18 cellular contexts compared by ENCODE assay signal in genomic region chr10:129908406-129908805, GRCh38. TPM values are rescaled to one million over a fixed set of nuclear protein-coding genes. Genes with fewer than 3 reads are reported as not detected.
DNase-seq lines count a peak whose midpoint lies in the region; ATAC-seq and TF ChIP-seq lines count a peak whose summit lies in the region.
"Had no signal": no experiment of that assay in that cellular context is flagged by ENCODE, and none has a peak within 500 bp of the region (broad histone marks: within the 10 kb centered on the region; RNA-seq: fewer than 3 reads in every experiment).

No MANE protein-coding gene starts in this region.

- no peaks in the 10 kb centered on the region for H3K9me3 ChIP-seq in neuronal stem cell (replicated peaks in 1 of 2; ENCODE audit: control insufficient read depth in 2 of 2, insufficient read depth in 1 of 2, low read depth in 1 of 2, low read length in 2 of 2)
- H3K9me3 ChIP-seq: A549, Caco-2, HAP-1 had no signal

- no peak overlapping the region for H2AFZ ChIP-seq in neuronal stem cell (ENCODE audit: low read length)

- DNase-seq in NCI-H82 (lab: John Stamatoyannopoulos, UW) (peak; percentile 56), NCI-H82 treated with DMSO at 0.1 percent for 48 hours (lab: John Stamatoyannopoulos, UW; ENCODE audit: unreplicated experiment) (no peak), glutamatergic neuron (peak; percentile 20), neuronal stem cell (ENCODE audit: low spot score) (no peak), Calu3 (no peak), NCI-H748 treated with DMSO at 0.1 percent for 48 hours (lab: John Stamatoyannopoulos, UW) (no peak)
- DNase-seq: AML-193; Caco-2; CD4-positive, alpha-beta T cell; DMS153; DMS79; GDM1 had no signal

- ATAC-seq in esophagus mucosa: no peak
- ATAC-seq: A549 had no signal

- H3K4ac ChIP-seq in neuronal stem cell (ENCODE audit: low read length): no peak overlapping the region

- no peak overlapping the region for H3K14ac ChIP-seq in neuronal stem cell (ENCODE audit: low read length)

- H3K4me3 Mint-ChIP-seq in glutamatergic neuron (ENCODE audit: unreplicated experiment): peak overlapping the region; percentile 57
- no peak overlapping the region for H3K4me3 Mint-ChIP-seq in Calu3 (ENCODE audit: low read depth, unreplicated experiment)
- H3K4me3 Mint-ChIP-seq: CD4-positive, alpha-beta T cell had no signal

- no peak overlapping the region for H3K27ac ChIP-seq in neuronal stem cell (replicated peaks; ENCODE audit: low read length)
- H3K27ac ChIP-seq: 22Rv1, A549, C4-2B had no signal

- peaks cover 2% of the 10 kb centered on the region for H3K79me1 ChIP-seq in neuronal stem cell (ENCODE audit: low read depth, low read length)

- CTCF ChIA-PET in Calu3 (lab: Charles Lee): no interaction called here

- H3K27ac Mint-ChIP-seq in glutamatergic neuron (ENCODE audit: unreplicated experiment): peak overlapping the region; percentile 38
- H3K27ac Mint-ChIP-seq in Calu3 (ENCODE audit: unreplicated experiment): no peak overlapping the region
- H3K27ac Mint-ChIP-seq: CD4-positive, alpha-beta T cell had no signal

- H3K36me3 Mint-ChIP-seq in glutamatergic neuron (ENCODE audit: unreplicated experiment) (peaks cover 14% of the 10 kb centered on the region), Calu3 (ENCODE audit: insufficient read depth, unreplicated experiment) (no peaks in the 10 kb centered on the region)

- TF ChIP-seq CTCF in glutamatergic neuron (IDR thresholded peaks at IDR 0.05; ENCODE audit: partially characterized antibody, unreplicated experiment) (no peak), Calu3 (IDR thresholded peaks at IDR 0.05; ENCODE audit: unreplicated experiment) (no peak)

- peak overlapping the region; percentile 4 for H3K18ac ChIP-seq in neuronal stem cell (ENCODE audit: low read length)

- H3K27me3 Mint-ChIP-seq in glutamatergic neuron (ENCODE audit: unreplicated experiment): peaks cover 33% of the 10 kb centered on the region
- H3K27me3 Mint-ChIP-seq in Calu3 (ENCODE audit: unreplicated experiment): no peaks in the 10 kb centered on the region
- H3K27me3 Mint-ChIP-seq: CD4-positive, alpha-beta T cell had no signal

- H4K91ac ChIP-seq in neuronal stem cell (ENCODE audit: low read depth, low read length, poor library complexity): no peak overlapping the region

- no CpG with 5 or more reads among the region's 15 CpGs for WGBS in neuronal stem cell (ENCODE audit: extremely low coverage in 2 of 2, insufficient read length in 2 of 2, insufficient replicate concordance in 1 of 2), 2 donors

- H3K36me3 ChIP-seq in neuronal stem cell (replicated peaks in 1 of 2; ENCODE audit: control insufficient read depth in 2 of 2, insufficient read depth in 2 of 2, low read length in 2 of 2): no peaks in the 10 kb centered on the region
- H3K36me3 ChIP-seq: HAP-1 had no signal

- H3K9me3 Mint-ChIP-seq in glutamatergic neuron (ENCODE audit: unreplicated experiment) (peaks cover 68% of the 10 kb centered on the region), Calu3 (ENCODE audit: low read depth, unreplicated experiment) (peaks cover 3% of the 10 kb centered on the region)
- H3K9me3 Mint-ChIP-seq: CD4-positive, alpha-beta T cell had no signal

- no peaks in the 10 kb centered on the region for H3K27me3 ChIP-seq in neuronal stem cell (ENCODE audit: control insufficient read depth in 3 of 3, insufficient read depth in 3 of 3, low read depth in 1 of 3, low read length in 3 of 3)

- no peak overlapping the region for H4K8ac ChIP-seq in neuronal stem cell (ENCODE audit: low read depth, low read length)

- H2BK120ac ChIP-seq in neuronal stem cell (ENCODE audit: low read depth, low read length): no peak overlapping the region

- no peak overlapping the region for H2AK5ac ChIP-seq in neuronal stem cell (ENCODE audit: low read depth, low read length)

- no peak overlapping the region for H3K4me3 ChIP-seq in neuronal stem cell (ENCODE audit: low read length in 2 of 2)
- H3K4me3 ChIP-seq: A549, HAP-1 had no signal

- H3K4me1 ChIP-seq in neuronal stem cell (ENCODE audit: control insufficient read depth in 2 of 2, insufficient read depth in 1 of 2, low read depth in 1 of 2, low read length in 2 of 2): peaks cover 0 to 13% of the 10 kb centered on the region in 2 donors
- H3K4me1 ChIP-seq: A549, Caco-2 had no signal

- H2BK12ac ChIP-seq in neuronal stem cell (ENCODE audit: low read length): no peak overlapping the region

- peaks cover 67% of the 10 kb centered on the region for H3K4me1 Mint-ChIP-seq in glutamatergic neuron (ENCODE audit: low read depth, unreplicated experiment)
- no peaks in the 10 kb centered on the region for H3K4me1 Mint-ChIP-seq in Calu3 (ENCODE audit: low read depth, unreplicated experiment)

- intact Hi-C loops in Calu3 (cut with micrococcal nuclease; ENCODE audit: unreplicated experiment): no loop called here

- H2BK5ac ChIP-seq in neuronal stem cell (ENCODE audit: low read length): no peak overlapping the region

- H2BK15ac ChIP-seq in neuronal stem cell (ENCODE audit: low read length): no peak overlapping the region

- BruUV-seq in Calu3 (replicated peaks; lab: Mats Ljungman, UMichigan): no TSS peak

- H3K4me2 ChIP-seq in neuronal stem cell (ENCODE audit: insufficient read depth, low read length, poor library complexity, severe bottlenecking): no peak overlapping the region
- H3K4me2 ChIP-seq: A549 had no signal

- no peak overlapping the region for H3K23ac ChIP-seq in neuronal stem cell (ENCODE audit: low read depth, low read length, poor library complexity)

- no peak overlapping the region for H3K9ac ChIP-seq in neuronal stem cell (ENCODE audit: low read depth, low read length, poor library complexity)

RNA-seq across cellular contexts. Expression of gene EBF3, which starts 55.7 kb away (rescaled TPM):
- total RNA-seq in glutamatergic neuron (ENCODE audit: unreplicated experiment) (544 TPM), Calu3 (2022) (not detected in 2 replicates), esophagus mucosa (0.44 TPM)
- 3.3 TPM for polyA plus RNA-seq in neuronal stem cell (2013, experiment 1 of 2)
- 3.1 TPM for polyA plus RNA-seq in neuronal stem cell (2013, experiment 2 of 2)
- total RNA-seq: CD4-positive, alpha-beta T cell; HT-29 had no signal

Comparison
In these comparisons a context has a peak if more than half of its experiments do, and no peak if none do; other contexts are left out.
1. DNase-seq: peak in NCI-H82 (single experiment) and glutamatergic neuron (single experiment); none in NCI-H82 treated with DMSO at 0.1 percent for 48 hours (single experiment), neuronal stem cell (single experiment), Calu3 (single experiment) and NCI-H748 treated with DMSO at 0.1 percent for 48 hours (single experiment).
2. RNA of gene EBF3, which starts 55.7 kb away (total RNA-seq): 544 TPM in glutamatergic neuron (single experiment); 0.44 TPM in esophagus mucosa (single experiment) and not detected in Calu3; every median in the first group is over 100 times any median in the second.